29 cellular contexts compared by ENCODE assay signal in genomic region chr22:44378380-44378779, GRCh38.
"Had no signal": no experiment of that assay in that cellular context is flagged by ENCODE, and none has a peak within 500 bp of the region (broad histone marks: within the 10 kb centered on the region; RNA-seq: fewer than 3 reads in every experiment).

No MANE protein-coding gene starts in this region.

- H3K36me3 ChIP-seq: ascending aorta, cardiac muscle cell, MG63, Peyer's patch had no signal

- H3K27ac ChIP-seq: ascending aorta, cardiac muscle cell, Peyer's patch had no signal

- ATAC-seq: activated CD8-positive, alpha-beta T cell treated with anti-CD3 and anti-CD28 coated beads for 36 hours; activated naive CD8-positive, alpha-beta T cell treated with anti-CD3 and anti-CD28 coated beads, Interleukin-2, amount 50 U/mL, for 24 hours; activated T-cell treated with anti-CD3 and anti-CD28 coated beads, Interleukin-2, amount 50 U/mL, for 72 hours; activated T-helper 17 cell treated with anti-CD3 and anti-CD28 coated beads, Interleukin-2, amount 50 U/mL, for 72 hours; PC-3 had no signal

- H3K4me1 ChIP-seq: ascending aorta, Peyer's patch had no signal

- H3K27me3 ChIP-seq: ascending aorta, cardiac muscle cell, MG63, Peyer's patch had no signal

- H3K4me3 ChIP-seq: ascending aorta, cardiac muscle cell, MG63, Peyer's patch had no signal

- DNase-seq: activated CD4-positive, alpha-beta T cell treated with anti-CD3 and anti-CD28 coated beads, Interleukin-2, amount 10 ng/mL, durations not matched to agents 24 days and 14 days; activated CD4-positive, alpha-beta T cell treated with anti-CD3 and anti-CD28 coated beads, Interleukin-2, amount 50 U/mL, for 4 hours; activated CD8-positive, alpha-beta T cell treated with anti-CD3 and anti-CD28 coated beads for 36 hours; activated effector memory CD4-positive, alpha-beta T cell treated with anti-CD3 and anti-CD28 coated beads, Interleukin-2, amount 50 U/mL, for 16 hours; activated naive CD4-positive, alpha-beta T cell treated with Interleukin-2 at 50 U/mL for 16 hours; activated naive CD8-positive, alpha-beta T cell treated with anti-CD3 and anti-CD28 coated beads, Interleukin-2, amount 50 U/mL, for 24 hours; activated T-cell treated with anti-CD3 and anti-CD28 coated beads, Interleukin-2, amount 50 U/mL, for 1 hour; activated T-cell treated with anti-CD3 and anti-CD28 coated beads, Interleukin-2, amount 50 U/mL, for 72 hours; amniotic stem cell; Kasumi-1; KG1; MG63; NCI-H1048; NCI-H1105 treated with DMSO at 0.1 percent for 48 hours; NCI-H1436; NCI-H1694; NCI-H2029; NCI-H2171; NCI-H510A; NCI-H526; NCI-H748 treated with DMSO at 0.1 percent for 48 hours; NK-92 treated with Interleukin-12 subunit alpha and Interleukin-12 subunit beta, amount 100 ng/mL, for 24 hours; PC-3; Peyer's patch; Right ventricle myocardium superior; RPMI8226 had no signal
